1 cellular context compared by ENCODE assay signal in the genomic region with DNA sequence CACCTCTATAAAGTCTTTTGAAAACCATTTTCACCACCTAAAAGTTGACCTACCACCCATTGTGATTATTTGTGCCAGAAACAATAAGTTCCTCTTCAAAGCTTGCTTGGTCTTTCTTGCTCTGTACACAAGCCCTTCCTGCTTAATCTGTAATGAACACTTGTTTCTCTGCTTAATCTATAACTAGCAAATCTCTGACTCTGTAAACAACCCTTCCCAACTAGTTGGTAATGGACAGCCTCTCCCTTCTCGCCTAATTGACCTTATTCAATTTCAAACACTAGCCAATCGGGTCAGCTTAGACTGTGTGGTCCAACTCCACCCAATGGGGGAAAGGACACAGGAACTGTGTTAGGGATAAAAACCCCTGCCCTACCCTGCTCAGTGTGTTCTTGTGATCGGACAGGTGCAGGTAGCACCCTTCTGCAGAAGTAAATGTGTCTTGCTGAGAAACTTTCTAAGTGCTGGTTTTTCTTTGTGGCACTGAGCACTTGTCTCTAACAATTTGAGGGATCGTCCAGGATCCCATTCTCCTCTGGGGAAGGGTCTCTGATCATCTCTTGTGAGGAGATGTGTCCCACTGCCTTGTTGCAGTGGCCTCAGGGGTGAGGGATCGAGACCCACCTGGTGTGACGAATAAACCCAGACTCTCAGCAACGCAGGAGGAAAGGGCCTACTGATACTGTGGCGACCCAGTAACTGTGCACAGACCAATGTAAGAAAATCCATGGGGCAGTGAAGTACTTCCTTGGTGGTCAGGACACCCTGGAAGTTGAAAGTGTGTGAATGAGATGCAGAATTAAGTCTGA.
A peak's percentile ranks its signal among the peaks of the same experiment; 100 is the strongest.
TF ChIP-seq lines count a peak whose summit lies in the region.

No MANE protein-coding gene starts in this region.

TF ChIP-seq in HepG2, 621 proteins besides CTCF, POLR2A, EP300 and RAD21 (continues in another document):
- TF ChIP-seq, protein P1, sequence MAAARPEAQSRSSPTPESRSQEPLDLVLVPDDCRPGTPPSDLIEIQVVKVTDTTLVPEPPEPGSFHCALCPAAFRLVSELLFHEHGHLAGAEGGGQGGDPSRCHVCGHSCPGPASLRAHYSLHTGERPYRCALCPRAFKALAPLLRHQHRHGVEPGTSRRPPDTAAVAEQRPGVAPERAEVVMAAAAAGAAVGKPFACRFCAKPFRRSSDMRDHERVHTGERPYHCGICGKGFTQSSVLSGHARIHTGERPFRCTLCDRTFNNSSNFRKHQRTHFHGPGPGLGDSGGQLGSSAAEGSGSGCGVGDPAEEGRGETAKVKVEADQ (CRISPR knock-in tag; IDR thresholded peaks at IDR 0.05; ENCODE audit: borderline replicate concordance): peak; percentile 72; the same call in 1 of the 2 replicates
- no peak for TF ChIP-seq ZNF451 (CRISPR knock-in tag; IDR thresholded peaks at IDR 0.05)
- TF ChIP-seq ZNF878 (CRISPR knock-in tag; IDR thresholded peaks at IDR 0.05): peak; percentile 57; the same call in 1 of the 2 replicates
- TF ChIP-seq ZNF496 (CRISPR knock-in tag; IDR thresholded peaks at IDR 0.05; ENCODE audit: insufficient replicate concordance): no peak
- no peak for TF ChIP-seq MAF1 (CRISPR knock-in tag; IDR thresholded peaks at IDR 0.05; ENCODE audit: borderline replicate concordance)
- TF ChIP-seq, protein P2, sequence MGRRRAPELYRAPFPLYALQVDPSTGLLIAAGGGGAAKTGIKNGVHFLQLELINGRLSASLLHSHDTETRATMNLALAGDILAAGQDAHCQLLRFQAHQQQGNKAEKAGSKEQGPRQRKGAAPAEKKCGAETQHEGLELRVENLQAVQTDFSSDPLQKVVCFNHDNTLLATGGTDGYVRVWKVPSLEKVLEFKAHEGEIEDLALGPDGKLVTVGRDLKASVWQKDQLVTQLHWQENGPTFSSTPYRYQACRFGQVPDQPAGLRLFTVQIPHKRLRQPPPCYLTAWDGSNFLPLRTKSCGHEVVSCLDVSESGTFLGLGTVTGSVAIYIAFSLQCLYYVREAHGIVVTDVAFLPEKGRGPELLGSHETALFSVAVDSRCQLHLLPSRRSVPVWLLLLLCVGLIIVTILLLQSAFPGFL (CRISPR knock-in tag; IDR thresholded peaks at IDR 0.05): no peak
- TF ChIP-seq, protein P3, sequence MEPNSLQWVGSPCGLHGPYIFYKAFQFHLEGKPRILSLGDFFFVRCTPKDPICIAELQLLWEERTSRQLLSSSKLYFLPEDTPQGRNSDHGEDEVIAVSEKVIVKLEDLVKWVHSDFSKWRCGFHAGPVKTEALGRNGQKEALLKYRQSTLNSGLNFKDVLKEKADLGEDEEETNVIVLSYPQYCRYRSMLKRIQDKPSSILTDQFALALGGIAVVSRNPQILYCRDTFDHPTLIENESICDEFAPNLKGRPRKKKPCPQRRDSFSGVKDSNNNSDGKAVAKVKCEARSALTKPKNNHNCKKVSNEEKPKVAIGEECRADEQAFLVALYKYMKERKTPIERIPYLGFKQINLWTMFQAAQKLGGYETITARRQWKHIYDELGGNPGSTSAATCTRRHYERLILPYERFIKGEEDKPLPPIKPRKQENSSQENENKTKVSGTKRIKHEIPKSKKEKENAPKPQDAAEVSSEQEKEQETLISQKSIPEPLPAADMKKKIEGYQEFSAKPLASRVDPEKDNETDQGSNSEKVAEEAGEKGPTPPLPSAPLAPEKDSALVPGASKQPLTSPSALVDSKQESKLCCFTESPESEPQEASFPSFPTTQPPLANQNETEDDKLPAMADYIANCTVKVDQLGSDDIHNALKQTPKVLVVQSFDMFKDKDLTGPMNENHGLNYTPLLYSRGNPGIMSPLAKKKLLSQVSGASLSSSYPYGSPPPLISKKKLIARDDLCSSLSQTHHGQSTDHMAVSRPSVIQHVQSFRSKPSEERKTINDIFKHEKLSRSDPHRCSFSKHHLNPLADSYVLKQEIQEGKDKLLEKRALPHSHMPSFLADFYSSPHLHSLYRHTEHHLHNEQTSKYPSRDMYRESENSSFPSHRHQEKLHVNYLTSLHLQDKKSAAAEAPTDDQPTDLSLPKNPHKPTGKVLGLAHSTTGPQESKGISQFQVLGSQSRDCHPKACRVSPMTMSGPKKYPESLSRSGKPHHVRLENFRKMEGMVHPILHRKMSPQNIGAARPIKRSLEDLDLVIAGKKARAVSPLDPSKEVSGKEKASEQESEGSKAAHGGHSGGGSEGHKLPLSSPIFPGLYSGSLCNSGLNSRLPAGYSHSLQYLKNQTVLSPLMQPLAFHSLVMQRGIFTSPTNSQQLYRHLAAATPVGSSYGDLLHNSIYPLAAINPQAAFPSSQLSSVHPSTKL (CRISPR knock-in tag; IDR thresholded peaks at IDR 0.05): peak; percentile 97
- TF ChIP-seq, protein P4, sequence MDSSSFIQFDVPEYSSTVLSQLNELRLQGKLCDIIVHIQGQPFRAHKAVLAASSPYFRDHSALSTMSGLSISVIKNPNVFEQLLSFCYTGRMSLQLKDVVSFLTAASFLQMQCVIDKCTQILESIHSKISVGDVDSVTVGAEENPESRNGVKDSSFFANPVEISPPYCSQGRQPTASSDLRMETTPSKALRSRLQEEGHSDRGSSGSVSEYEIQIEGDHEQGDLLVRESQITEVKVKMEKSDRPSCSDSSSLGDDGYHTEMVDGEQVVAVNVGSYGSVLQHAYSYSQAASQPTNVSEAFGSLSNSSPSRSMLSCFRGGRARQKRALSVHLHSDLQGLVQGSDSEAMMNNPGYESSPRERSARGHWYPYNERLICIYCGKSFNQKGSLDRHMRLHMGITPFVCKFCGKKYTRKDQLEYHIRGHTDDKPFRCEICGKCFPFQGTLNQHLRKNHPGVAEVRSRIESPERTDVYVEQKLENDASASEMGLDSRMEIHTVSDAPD (CRISPR knock-in tag; IDR thresholded peaks at IDR 0.05): no peak
- TF ChIP-seq KDM4B (CRISPR knock-in tag; IDR thresholded peaks at IDR 0.05): 0 out of 2 replicates have a peak, but pooled peaks have one; percentile 24
- peak; percentile 73; the same call in 1 of the 2 replicates for TF ChIP-seq ZNF205 (CRISPR knock-in tag; IDR thresholded peaks at IDR 0.05)
- TF ChIP-seq ZNF720 (CRISPR knock-in tag; IDR thresholded peaks at IDR 0.05): no peak
- TF ChIP-seq, protein P5, sequence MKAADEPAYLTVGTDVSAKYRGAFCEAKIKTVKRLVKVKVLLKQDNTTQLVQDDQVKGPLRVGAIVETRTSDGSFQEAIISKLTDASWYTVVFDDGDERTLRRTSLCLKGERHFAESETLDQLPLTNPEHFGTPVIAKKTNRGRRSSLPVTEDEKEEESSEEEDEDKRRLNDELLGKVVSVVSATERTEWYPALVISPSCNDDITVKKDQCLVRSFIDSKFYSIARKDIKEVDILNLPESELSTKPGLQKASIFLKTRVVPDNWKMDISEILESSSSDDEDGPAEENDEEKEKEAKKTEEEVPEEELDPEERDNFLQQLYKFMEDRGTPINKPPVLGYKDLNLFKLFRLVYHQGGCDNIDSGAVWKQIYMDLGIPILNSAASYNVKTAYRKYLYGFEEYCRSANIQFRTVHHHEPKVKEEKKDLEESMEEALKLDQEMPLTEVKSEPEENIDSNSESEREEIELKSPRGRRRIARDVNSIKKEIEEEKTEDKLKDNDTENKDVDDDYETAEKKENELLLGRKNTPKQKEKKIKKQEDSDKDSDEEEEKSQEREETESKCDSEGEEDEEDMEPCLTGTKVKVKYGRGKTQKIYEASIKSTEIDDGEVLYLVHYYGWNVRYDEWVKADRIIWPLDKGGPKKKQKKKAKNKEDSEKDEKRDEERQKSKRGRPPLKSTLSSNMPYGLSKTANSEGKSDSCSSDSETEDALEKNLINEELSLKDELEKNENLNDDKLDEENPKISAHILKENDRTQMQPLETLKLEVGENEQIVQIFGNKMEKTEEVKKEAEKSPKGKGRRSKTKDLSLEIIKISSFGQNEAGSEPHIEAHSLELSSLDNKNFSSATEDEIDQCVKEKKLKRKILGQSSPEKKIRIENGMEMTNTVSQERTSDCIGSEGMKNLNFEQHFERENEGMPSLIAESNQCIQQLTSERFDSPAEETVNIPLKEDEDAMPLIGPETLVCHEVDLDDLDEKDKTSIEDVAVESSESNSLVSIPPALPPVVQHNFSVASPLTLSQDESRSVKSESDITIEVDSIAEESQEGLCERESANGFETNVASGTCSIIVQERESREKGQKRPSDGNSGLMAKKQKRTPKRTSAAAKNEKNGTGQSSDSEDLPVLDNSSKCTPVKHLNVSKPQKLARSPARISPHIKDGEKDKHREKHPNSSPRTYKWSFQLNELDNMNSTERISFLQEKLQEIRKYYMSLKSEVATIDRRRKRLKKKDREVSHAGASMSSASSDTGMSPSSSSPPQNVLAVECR (CRISPR knock-in tag; IDR thresholded peaks at IDR 0.05; ENCODE audit: borderline replicate concordance): peak; percentile 32; the same call in 1 of the 2 replicates
- TF ChIP-seq MIER3 (CRISPR knock-in tag; IDR thresholded peaks at IDR 0.05; ENCODE audit: borderline replicate concordance): peak; percentile 81
- no peak for TF ChIP-seq RBAK (CRISPR knock-in tag; IDR thresholded peaks at IDR 0.05)
- TF ChIP-seq, protein P6, sequence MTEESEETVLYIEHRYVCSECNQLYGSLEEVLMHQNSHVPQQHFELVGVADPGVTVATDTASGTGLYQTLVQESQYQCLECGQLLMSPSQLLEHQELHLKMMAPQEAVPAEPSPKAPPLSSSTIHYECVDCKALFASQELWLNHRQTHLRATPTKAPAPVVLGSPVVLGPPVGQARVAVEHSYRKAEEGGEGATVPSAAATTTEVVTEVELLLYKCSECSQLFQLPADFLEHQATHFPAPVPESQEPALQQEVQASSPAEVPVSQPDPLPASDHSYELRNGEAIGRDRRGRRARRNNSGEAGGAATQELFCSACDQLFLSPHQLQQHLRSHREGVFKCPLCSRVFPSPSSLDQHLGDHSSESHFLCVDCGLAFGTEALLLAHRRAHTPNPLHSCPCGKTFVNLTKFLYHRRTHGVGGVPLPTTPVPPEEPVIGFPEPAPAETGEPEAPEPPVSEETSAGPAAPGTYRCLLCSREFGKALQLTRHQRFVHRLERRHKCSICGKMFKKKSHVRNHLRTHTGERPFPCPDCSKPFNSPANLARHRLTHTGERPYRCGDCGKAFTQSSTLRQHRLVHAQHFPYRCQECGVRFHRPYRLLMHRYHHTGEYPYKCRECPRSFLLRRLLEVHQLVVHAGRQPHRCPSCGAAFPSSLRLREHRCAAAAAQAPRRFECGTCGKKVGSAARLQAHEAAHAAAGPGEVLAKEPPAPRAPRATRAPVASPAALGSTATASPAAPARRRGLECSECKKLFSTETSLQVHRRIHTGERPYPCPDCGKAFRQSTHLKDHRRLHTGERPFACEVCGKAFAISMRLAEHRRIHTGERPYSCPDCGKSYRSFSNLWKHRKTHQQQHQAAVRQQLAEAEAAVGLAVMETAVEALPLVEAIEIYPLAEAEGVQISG (CRISPR knock-in tag; IDR thresholded peaks at IDR 0.05): no peak
- TF ChIP-seq NR2C2 (CRISPR knock-in tag; IDR thresholded peaks at IDR 0.05; ENCODE audit: borderline replicate concordance): no peak
- no peak for TF ChIP-seq ZNF768 (CRISPR knock-in tag; IDR thresholded peaks at IDR 0.05)
- peak; percentile 53 for TF ChIP-seq NFYB (CRISPR knock-in tag; IDR thresholded peaks at IDR 0.05)
- TF ChIP-seq, protein P7, sequence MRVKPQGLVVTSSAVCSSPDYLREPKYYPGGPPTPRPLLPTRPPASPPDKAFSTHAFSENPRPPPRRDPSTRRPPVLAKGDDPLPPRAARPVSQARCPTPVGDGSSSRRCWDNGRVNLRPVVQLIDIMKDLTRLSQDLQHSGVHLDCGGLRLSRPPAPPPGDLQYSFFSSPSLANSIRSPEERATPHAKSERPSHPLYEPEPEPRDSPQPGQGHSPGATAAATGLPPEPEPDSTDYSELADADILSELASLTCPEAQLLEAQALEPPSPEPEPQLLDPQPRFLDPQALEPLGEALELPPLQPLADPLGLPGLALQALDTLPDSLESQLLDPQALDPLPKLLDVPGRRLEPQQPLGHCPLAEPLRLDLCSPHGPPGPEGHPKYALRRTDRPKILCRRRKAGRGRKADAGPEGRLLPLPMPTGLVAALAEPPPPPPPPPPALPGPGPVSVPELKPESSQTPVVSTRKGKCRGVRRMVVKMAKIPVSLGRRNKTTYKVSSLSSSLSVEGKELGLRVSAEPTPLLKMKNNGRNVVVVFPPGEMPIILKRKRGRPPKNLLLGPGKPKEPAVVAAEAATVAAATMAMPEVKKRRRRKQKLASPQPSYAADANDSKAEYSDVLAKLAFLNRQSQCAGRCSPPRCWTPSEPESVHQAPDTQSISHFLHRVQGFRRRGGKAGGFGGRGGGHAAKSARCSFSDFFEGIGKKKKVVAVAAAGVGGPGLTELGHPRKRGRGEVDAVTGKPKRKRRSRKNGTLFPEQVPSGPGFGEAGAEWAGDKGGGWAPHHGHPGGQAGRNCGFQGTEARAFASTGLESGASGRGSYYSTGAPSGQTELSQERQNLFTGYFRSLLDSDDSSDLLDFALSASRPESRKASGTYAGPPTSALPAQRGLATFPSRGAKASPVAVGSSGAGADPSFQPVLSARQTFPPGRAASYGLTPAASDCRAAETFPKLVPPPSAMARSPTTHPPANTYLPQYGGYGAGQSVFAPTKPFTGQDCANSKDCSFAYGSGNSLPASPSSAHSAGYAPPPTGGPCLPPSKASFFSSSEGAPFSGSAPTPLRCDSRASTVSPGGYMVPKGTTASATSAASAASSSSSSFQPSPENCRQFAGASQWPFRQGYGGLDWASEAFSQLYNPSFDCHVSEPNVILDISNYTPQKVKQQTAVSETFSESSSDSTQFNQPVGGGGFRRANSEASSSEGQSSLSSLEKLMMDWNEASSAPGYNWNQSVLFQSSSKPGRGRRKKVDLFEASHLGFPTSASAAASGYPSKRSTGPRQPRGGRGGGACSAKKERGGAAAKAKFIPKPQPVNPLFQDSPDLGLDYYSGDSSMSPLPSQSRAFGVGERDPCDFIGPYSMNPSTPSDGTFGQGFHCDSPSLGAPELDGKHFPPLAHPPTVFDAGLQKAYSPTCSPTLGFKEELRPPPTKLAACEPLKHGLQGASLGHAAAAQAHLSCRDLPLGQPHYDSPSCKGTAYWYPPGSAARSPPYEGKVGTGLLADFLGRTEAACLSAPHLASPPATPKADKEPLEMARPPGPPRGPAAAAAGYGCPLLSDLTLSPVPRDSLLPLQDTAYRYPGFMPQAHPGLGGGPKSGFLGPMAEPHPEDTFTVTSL (CRISPR knock-in tag; IDR thresholded peaks at IDR 0.05; ENCODE audit: borderline replicate concordance): peak; percentile 97; the same call in 1 of the 2 replicates
- no peak for TF ChIP-seq ZNF430 (CRISPR knock-in tag; IDR thresholded peaks at IDR 0.05)
- TF ChIP-seq ZNF317 (CRISPR knock-in tag; IDR thresholded peaks at IDR 0.05): 0 out of 2 replicates have a peak, but pooled peaks have one; percentile 50
- no peak for TF ChIP-seq ZNF709 (CRISPR knock-in tag; IDR thresholded peaks at IDR 0.05)
- TF ChIP-seq, protein P8, sequence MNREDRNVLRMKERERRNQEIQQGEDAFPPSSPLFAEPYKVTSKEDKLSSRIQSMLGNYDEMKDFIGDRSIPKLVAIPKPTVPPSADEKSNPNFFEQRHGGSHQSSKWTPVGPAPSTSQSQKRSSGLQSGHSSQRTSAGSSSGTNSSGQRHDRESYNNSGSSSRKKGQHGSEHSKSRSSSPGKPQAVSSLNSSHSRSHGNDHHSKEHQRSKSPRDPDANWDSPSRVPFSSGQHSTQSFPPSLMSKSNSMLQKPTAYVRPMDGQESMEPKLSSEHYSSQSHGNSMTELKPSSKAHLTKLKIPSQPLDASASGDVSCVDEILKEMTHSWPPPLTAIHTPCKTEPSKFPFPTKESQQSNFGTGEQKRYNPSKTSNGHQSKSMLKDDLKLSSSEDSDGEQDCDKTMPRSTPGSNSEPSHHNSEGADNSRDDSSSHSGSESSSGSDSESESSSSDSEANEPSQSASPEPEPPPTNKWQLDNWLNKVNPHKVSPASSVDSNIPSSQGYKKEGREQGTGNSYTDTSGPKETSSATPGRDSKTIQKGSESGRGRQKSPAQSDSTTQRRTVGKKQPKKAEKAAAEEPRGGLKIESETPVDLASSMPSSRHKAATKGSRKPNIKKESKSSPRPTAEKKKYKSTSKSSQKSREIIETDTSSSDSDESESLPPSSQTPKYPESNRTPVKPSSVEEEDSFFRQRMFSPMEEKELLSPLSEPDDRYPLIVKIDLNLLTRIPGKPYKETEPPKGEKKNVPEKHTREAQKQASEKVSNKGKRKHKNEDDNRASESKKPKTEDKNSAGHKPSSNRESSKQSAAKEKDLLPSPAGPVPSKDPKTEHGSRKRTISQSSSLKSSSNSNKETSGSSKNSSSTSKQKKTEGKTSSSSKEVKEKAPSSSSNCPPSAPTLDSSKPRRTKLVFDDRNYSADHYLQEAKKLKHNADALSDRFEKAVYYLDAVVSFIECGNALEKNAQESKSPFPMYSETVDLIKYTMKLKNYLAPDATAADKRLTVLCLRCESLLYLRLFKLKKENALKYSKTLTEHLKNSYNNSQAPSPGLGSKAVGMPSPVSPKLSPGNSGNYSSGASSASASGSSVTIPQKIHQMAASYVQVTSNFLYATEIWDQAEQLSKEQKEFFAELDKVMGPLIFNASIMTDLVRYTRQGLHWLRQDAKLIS (CRISPR knock-in tag; IDR thresholded peaks at IDR 0.05): no peak
